In the genomic region with DNA sequence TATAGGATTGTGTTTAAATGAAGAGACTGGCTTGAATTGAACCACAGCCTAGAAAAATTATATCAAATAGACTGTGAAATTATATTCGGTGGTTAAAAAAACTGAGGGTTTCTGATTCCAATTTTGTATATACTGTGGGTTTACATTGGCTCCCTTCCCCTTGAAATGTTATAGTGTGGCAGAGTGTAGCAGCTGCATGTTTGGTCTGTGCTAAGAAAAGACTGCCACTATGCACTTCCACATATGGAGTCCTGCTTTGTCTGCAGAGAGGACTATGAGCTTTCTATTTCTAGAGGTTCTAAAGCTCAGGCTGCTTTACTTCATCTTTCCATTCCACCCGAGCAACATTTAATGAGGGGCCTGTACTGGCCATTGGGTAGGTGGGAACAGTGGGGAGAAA, we compare ENCODE assay signal across 19 cellular contexts.
DNase-seq lines count a peak whose midpoint lies in the region; ATAC-seq, FAIRE-seq and TF ChIP-seq lines count a peak whose summit lies in the region.
"Had no signal": no experiment of that assay in that cellular context is flagged by ENCODE, and none has a peak within 500 bp of the region (broad histone marks: within the 10 kb centered on the region; RNA-seq: fewer than 3 reads in every experiment).

No MANE protein-coding gene starts in this region.

- no peaks in the 10 kb centered on the region for H3K9me3 ChIP-seq in BLaER1 treated with 17β-estradiol and CSF1 and Interleukin-3, amounts not matched to agents 10 nM and 100 nM (replicated peaks in 1 of 11)
- H3K9me3 ChIP-seq in GM12878 (replicated peaks; ENCODE audit: control insufficient read depth, insufficient read depth, low read length) (no peaks in the 10 kb centered on the region), suprapubic skin (no peaks in the 10 kb centered on the region), psoas muscle (no peaks in the 10 kb centered on the region)
- H3K9me3 ChIP-seq: Peyer's patch had no signal

- TF ChIP-seq CTCF in GM12878 (IDR thresholded peaks at IDR 0.05 in 2 of 3, conservative IDR thresholded peaks at IDR 0.05 in 1 of 3; ENCODE audit: control insufficient read depth in 2 of 3, extremely low read depth in 1 of 3, insufficient read depth in 1 of 3, low read depth in 3 of 3, low read length in 3 of 3), result no peak
- TF ChIP-seq CTCF in suprapubic skin (IDR thresholded peaks at IDR 0.05), result no peak
- no peak for TF ChIP-seq CTCF in psoas muscle (IDR thresholded peaks at IDR 0.05)

- TF ChIP-seq RAD21 in GM12878 (IDR thresholded peaks at IDR 0.05; ENCODE audit: insufficient read depth, low read depth, low read length), result no peak

- H3K9ac ChIP-seq in BLaER1 treated with 17β-estradiol and CSF1 and Interleukin-3, amounts not matched to agents 10 nM and 100 nM, result no peak overlapping the region
- no peak overlapping the region for H3K9ac ChIP-seq in GM12878 (ENCODE audit: control insufficient read depth, insufficient read depth, low read length)

- H4K20me1 ChIP-seq in BLaER1 treated with 17β-estradiol and CSF1 and Interleukin-3, amounts not matched to agents 10 nM and 100 nM, result no peaks in the 10 kb centered on the region
- H4K20me1 ChIP-seq in GM12878 (ENCODE audit: control insufficient read depth, insufficient read depth), result no peaks in the 10 kb centered on the region

- FAIRE-seq in GM12878 (lab: Jason Lieb, UNC), result no peak

- no peaks in the 10 kb centered on the region for H3K27me3 ChIP-seq in BLaER1 treated with 17β-estradiol and CSF1 and Interleukin-3, amounts not matched to agents 10 nM and 100 nM
- H3K27me3 ChIP-seq in GM12878 (replicated peaks in 1 of 2; ENCODE audit: control insufficient read depth in 2 of 2, insufficient read depth in 2 of 2, low read length in 1 of 2) (no peaks in the 10 kb centered on the region; a peak in 1 of 4 replicates), suprapubic skin (no peaks in the 10 kb centered on the region), psoas muscle (ENCODE audit: insufficient read depth in 3 of 3, low read length in 2 of 3) (peaks cover 0 to 6% (median 0%) of the 10 kb centered on the region in 3 donors)
- H3K27me3 ChIP-seq: Peyer's patch had no signal

- no peaks in the 10 kb centered on the region for H3K79me2 ChIP-seq in GM12878 (ENCODE audit: control insufficient read depth, insufficient read depth, low read length)

- in situ Hi-C loops in GM12878 (cut with MboI), result no loop called here

- no TSS peak for BruUV-seq in GM12878 (replicated peaks; lab: Mats Ljungman, UMichigan)

- SMC1A ChIA-PET in GM12878 (lab: Charles Lee; ENCODE audit: uncharacterized antibody, unreplicated experiment), result interaction anchor here (0.6 to 1.0 kb wide), 3 partner anchors 23 to 60 kb away, joined by 3 read pairs; no protein-coding TSS in a partner anchor

- no peaks in the 10 kb centered on the region for H3K36me3 ChIP-seq in BLaER1 treated with 17β-estradiol and CSF1 and Interleukin-3, amounts not matched to agents 10 nM and 100 nM
- H3K36me3 ChIP-seq in GM12878 (ENCODE audit: control insufficient read depth in 2 of 2, insufficient read depth in 2 of 2, low read length in 1 of 2) (no peaks in the 10 kb centered on the region), suprapubic skin (no peaks in the 10 kb centered on the region), psoas muscle (ENCODE audit: insufficient read depth in 1 of 2, low read depth in 1 of 2) (no peaks in the 10 kb centered on the region)
- H3K36me3 ChIP-seq: Peyer's patch had no signal

- H3K4me3 ChIP-seq in BLaER1 treated with 17β-estradiol and CSF1 and Interleukin-3, amounts not matched to agents 10 nM and 100 nM, result no peak overlapping the region
- H3K4me3 ChIP-seq in GM12878, result no peak overlapping the region
- H3K4me3 ChIP-seq in suprapubic skin, result no peak overlapping the region
- no peak overlapping the region for H3K4me3 ChIP-seq in psoas muscle
- H3K4me3 ChIP-seq: Peyer's patch, SK-N-MC had no signal

- no peak overlapping the region for H2AFZ ChIP-seq in GM12878 (ENCODE audit: control insufficient read depth, low read depth, low read length)

- CTCF ChIA-PET in GM12878 (lab: Yijun Ruan, JAX), result interaction anchor here (1.0 to 1.1 kb wide), 2 partner anchors 47 to 376 kb away, joined by 3 read pairs; no protein-coding TSS in a partner anchor

- RAD21 ChIA-PET in GM12878 (lab: Charles Lee; ENCODE audit: unreplicated experiment), result interaction anchor here (1.1 to 1.9 kb wide), 2 partner anchors 16 to 376 kb away, joined by 3 to 4 read pairs; no protein-coding TSS in a partner anchor

- TF ChIP-seq EP300 in GM12878 (IDR thresholded peaks at IDR 0.05; ENCODE audit: borderline replicate concordance in 1 of 2, control insufficient read depth in 1 of 2, low read depth in 2 of 2, low read length in 2 of 2) (no peak), suprapubic skin (IDR thresholded peaks at IDR 0.05) (no peak)

- DNase-seq in GM12878 (ENCODE audit: low read depth, low spot score), result no peak
- DNase-seq in myocyte (ENCODE audit: low read depth), result peak; percentile 52
- no peak for DNase-seq in activated T-cell treated with anti-CD3 and anti-CD28 coated beads, Interleukin-2, amount 50 U/mL, for 1 hour
- DNase-seq in suprapubic skin (ENCODE audit: low spot score in 2 of 2), result no peak
- DNase-seq in psoas muscle, result no peak
- DNase-seq: AML-193, COR-L47, KBM-7, NCI-H1436, NCI-H2029, NCI-H2171 treated with DMSO at 0.1 percent for 48 hours, NCI-H510A, NCI-H82, Peyer's patch had no signal

- ATAC-seq in HG02885 (IDR thresholded peaks at IDR 0.05; ENCODE audit: poor library complexity, unreplicated experiment), result peak; percentile 64
- peak; percentile 38; the same call in 1 of the 3 replicates for ATAC-seq in GM12878
- no peak for ATAC-seq in psoas muscle
- no peak for ATAC-seq in HG02981 (IDR thresholded peaks at IDR 0.05; ENCODE audit: unreplicated experiment)
- ATAC-seq: Right ventricle myocardium inferior had no signal

- intact Hi-C loops in GM12878 (cut with micrococcal nuclease; ENCODE audit: unreplicated experiment), result no loop called here
- intact Hi-C loops in psoas muscle (cut with DNase I), result no loop called here

- peaks cover 9 to 29% (median 19%) of the 10 kb centered on the region in 10 experiments; a peak in 19 of 20 replicates for H3K4me1 ChIP-seq in BLaER1 treated with 17β-estradiol and CSF1 and Interleukin-3, amounts not matched to agents 10 nM and 100 nM
- no peaks in the 10 kb centered on the region for H3K4me1 ChIP-seq in GM12878 (ENCODE audit: control insufficient read depth, insufficient read depth, low read length)
- H3K4me1 ChIP-seq in suprapubic skin, result peaks cover 8% of the 10 kb centered on the region
- H3K4me1 ChIP-seq in psoas muscle, result no peaks in the 10 kb centered on the region
- H3K4me1 ChIP-seq: Peyer's patch had no signal

- POLR2A ChIA-PET in GM12878 (lab: Charles Lee), result interaction anchor here (1.3 kb wide), 1 partner anchor 17 kb away, joined by 3 read pairs; no protein-coding TSS in a partner anchor

- WGBS in GM12878 (ENCODE audit: insufficient coverage, insufficient replicate concordance, low lambda C conversion rate, missing lambda C conversion rate), result 17% methylated on average over 2 of the region's 2 CpGs
- WGBS in suprapubic skin, result 85% methylated on average over 2 of the region's 2 CpGs
- 44 to 63% (median 52%) methylated on average over 2 of the region's 2 CpGs for WGBS in psoas muscle, 3 donors

- peak overlapping the region in 5 of 11 experiments; percentile 53 to 72 (median 55); a peak in 9 of 22 replicates for H3K27ac ChIP-seq in BLaER1 treated with 17β-estradiol and CSF1 and Interleukin-3, amounts not matched to agents 10 nM and 100 nM
- H3K27ac ChIP-seq in GM12878 (ENCODE audit: control insufficient read depth, insufficient read depth) (no peak overlapping the region), suprapubic skin (no peak overlapping the region), psoas muscle (no peak overlapping the region)
- H3K27ac ChIP-seq: Peyer's patch had no signal

- TF ChIP-seq POLR2A in GM12878 (IDR thresholded peaks at IDR 0.05; ENCODE audit: low read depth, low read length) (no peak), suprapubic skin (IDR thresholded peaks at IDR 0.05) (no peak)

- H3K4me2 ChIP-seq in BLaER1 treated with 17β-estradiol and CSF1 and Interleukin-3, amounts not matched to agents 10 nM and 100 nM, result peak overlapping the region in 8 of 11 experiments; percentile 1 to 64 (median 52); a peak in 11 of 22 replicates
- no peak overlapping the region for H3K4me2 ChIP-seq in GM12878 (ENCODE audit: control insufficient read depth, insufficient read depth)

TF ChIP-seq in GM12878, 131 proteins besides CTCF, POLR2A, EP300 and RAD21:
- TF ChIP-seq GATAD2B (conservative IDR thresholded peaks at IDR 0.05; ENCODE audit: low read depth) (no peak), BHLHE40 (IDR thresholded peaks at IDR 0.05; ENCODE audit: borderline replicate concordance in 1 of 2, low read depth in 2 of 2, low read length in 1 of 2) (no peak), EZH2 (IDR thresholded peaks at IDR 0.05; ENCODE audit: borderline replicate concordance, control insufficient read depth, low read depth, low read length) (no peak), KDM1A (IDR thresholded peaks at IDR 0.05; ENCODE audit: borderline replicate concordance) (no peak), ASH2L (IDR thresholded peaks at IDR 0.05; ENCODE audit: borderline replicate concordance, low read depth) (no peak), SMAD1 (IDR thresholded peaks at IDR 0.05; ENCODE audit: low read depth, partially characterized antibody) (no peak)
TF ChIP-seq in GM12878: peak in this region for 0.

Comparison
In these comparisons a context has a peak if more than half of its experiments do, and no peak if none do; other contexts are left out.
1. ATAC-seq: peak in HG02885 (single experiment) and GM12878 (single experiment); none in psoas muscle (0 of 4) and HG02981 (single experiment).